In the genomic region with DNA sequence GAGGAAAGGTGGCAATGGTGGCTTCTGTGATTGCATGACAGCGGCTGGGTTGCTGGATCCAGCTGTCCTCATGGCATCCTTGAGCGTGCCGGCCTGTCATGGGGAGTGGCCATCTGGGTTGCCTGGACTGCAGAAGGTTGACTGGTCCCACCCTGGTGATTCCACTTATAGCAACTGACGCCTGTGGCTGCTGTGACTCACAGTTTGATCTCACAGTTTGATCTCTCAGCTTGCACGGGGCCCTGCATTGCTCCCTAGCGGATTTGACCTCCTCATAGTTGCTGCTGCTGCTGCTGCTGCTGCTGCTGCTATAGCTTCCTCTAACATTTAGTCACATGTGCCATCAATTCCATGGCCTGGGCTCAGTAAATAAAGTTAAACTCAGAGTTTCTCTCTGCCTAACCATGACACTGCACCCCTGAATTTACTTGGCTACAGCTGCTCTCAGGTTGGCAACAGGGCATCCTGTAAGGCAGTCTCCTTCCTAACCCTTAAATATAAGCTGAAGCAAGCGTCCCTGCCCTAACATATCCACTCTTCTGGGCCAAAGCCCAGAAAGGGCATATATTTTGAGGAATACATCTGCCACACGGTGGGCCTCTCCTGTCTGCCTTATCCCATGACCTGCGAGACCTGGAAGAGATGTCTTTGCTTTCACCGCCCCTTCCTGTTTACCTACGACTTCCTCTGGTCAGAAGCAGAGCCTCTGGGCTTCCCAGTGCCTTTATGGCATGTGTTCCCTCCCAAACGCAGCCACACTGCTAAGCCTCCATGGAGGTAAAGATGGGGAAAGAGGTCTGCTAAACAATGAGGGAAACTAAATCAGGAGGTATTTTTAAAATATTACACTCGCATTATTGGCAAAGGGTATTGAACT, we compare ENCODE assay signal across 1 cellular context.
TF ChIP-seq lines count a peak whose summit lies in the region.

No MANE protein-coding gene starts in this region.

TF ChIP-seq in K562, 482 proteins besides CTCF, POLR2A, EP300 and RAD21 (continued from another document):
- TF ChIP-seq TFAP4 (CRISPR knock-in tag; IDR thresholded peaks at IDR 0.05; ENCODE audit: borderline replicate concordance): 0 out of 2 replicates have a peak, but pooled peaks have one; percentile 23
- peak; percentile 54; the same call in 1 of the 2 replicates for TF ChIP-seq CTBP1 (IDR thresholded peaks at IDR 0.05; ENCODE audit: borderline replicate concordance)
- no peak for TF ChIP-seq ZNF79 (CRISPR knock-in tag; IDR thresholded peaks at IDR 0.05; ENCODE audit: low read depth)
- peak; percentile 57 for TF ChIP-seq RFX1 (IDR thresholded peaks at IDR 0.05)
- peak; percentile 34; the same call in 1 of the 2 replicates for TF ChIP-seq CREM (IDR thresholded peaks at IDR 0.05; ENCODE audit: low read depth)
- TF ChIP-seq GATA2 (CRISPR knock-in tag; IDR thresholded peaks at IDR 0.05): peak; percentile 45; the same call in 1 of the 2 replicates
- TF ChIP-seq SOX6 (IDR thresholded peaks at IDR 0.05): peak; percentile 27; the same call in 1 of the 2 replicates
- peak; percentile 40 for TF ChIP-seq ARID1B (IDR thresholded peaks at IDR 0.05)
- TF ChIP-seq POU5F1 (IDR thresholded peaks at IDR 0.05; ENCODE audit: borderline replicate concordance, low read depth, low read length, partially characterized antibody): no peak
- TF ChIP-seq ZNF282 (CRISPR knock-in tag; IDR thresholded peaks at IDR 0.05): no peak
- TF ChIP-seq FOSL1 (tag; conservative IDR thresholded peaks at IDR 0.05): peak; percentile 84
- TF ChIP-seq HNRNPK (IDR thresholded peaks at IDR 0.05; ENCODE audit: low read depth, low read length, poor library complexity, severe bottlenecking): no peak
- TF ChIP-seq JUND (IDR thresholded peaks at IDR 0.05; ENCODE audit: borderline replicate concordance, low read depth, low read length): peak; percentile 82
- peak; percentile 70; the same call in 1 of the 3 replicates for TF ChIP-seq JUND (tag; IDR thresholded peaks at IDR 0.05; ENCODE audit: borderline replicate concordance, low read depth, low read length)
- TF ChIP-seq ELF2 (CRISPR knock-in tag; IDR thresholded peaks at IDR 0.05): no peak
- peak; percentile 39; the same call in 1 of the 2 replicates for TF ChIP-seq SMARCE1 (IDR thresholded peaks at IDR 0.05)
- TF ChIP-seq, protein P1, sequence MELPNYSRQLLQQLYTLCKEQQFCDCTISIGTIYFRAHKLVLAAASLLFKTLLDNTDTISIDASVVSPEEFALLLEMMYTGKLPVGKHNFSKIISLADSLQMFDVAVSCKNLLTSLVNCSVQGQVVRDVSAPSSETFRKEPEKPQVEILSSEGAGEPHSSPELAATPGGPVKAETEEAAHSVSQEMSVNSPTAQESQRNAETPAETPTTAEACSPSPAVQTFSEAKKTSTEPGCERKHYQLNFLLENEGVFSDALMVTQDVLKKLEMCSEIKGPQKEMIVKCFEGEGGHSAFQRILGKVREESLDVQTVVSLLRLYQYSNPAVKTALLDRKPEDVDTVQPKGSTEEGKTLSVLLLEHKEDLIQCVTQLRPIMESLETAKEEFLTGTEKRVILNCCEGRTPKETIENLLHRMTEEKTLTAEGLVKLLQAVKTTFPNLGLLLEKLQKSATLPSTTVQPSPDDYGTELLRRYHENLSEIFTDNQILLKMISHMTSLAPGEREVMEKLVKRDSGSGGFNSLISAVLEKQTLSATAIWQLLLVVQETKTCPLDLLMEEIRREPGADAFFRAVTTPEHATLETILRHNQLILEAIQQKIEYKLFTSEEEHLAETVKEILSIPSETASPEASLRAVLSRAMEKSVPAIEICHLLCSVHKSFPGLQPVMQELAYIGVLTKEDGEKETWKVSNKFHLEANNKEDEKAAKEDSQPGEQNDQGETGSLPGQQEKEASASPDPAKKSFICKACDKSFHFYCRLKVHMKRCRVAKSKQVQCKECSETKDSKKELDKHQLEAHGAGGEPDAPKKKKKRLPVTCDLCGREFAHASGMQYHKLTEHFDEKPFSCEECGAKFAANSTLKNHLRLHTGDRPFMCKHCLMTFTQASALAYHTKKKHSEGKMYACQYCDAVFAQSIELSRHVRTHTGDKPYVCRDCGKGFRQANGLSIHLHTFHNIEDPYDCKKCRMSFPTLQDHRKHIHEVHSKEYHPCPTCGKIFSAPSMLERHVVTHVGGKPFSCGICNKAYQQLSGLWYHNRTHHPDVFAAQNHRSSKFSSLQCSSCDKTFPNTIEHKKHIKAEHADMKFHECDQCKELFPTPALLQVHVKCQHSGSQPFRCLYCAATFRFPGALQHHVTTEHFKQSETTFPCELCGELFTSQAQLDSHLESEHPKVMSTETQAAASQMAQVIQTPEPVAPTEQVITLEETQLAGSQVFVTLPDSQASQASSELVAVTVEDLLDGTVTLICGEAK (IDR thresholded peaks at IDR 0.05): peak; percentile 66
- TF ChIP-seq, protein P1 (CRISPR knock-in tag; IDR thresholded peaks at IDR 0.05): no peak
- 0 out of 4 replicates have a peak, but pooled peaks of 1 of the 2 experiments have one; percentile 31 for TF ChIP-seq MNT (conservative IDR thresholded peaks at IDR 0.05)
- TF ChIP-seq ZFX (CRISPR knock-in tag; IDR thresholded peaks at IDR 0.05): peak; percentile 13; the same call in 1 of the 2 replicates
- 0 out of 2 replicates have a peak, but pooled peaks have one; percentile 14 for TF ChIP-seq ARID3A (IDR thresholded peaks at IDR 0.05; ENCODE audit: borderline replicate concordance, low read depth, low read length)
- TF ChIP-seq BHLHE40 (IDR thresholded peaks at IDR 0.05; ENCODE audit: low read length): peak; percentile 33; the same call in 1 of the 2 replicates
- no peak for TF ChIP-seq ZC3H8 (IDR thresholded peaks at IDR 0.05)
- peak; percentile 69 for TF ChIP-seq JUN (IDR thresholded peaks at IDR 0.05; ENCODE audit: borderline replicate concordance, low read depth, low read length)
- TF ChIP-seq JUN (CRISPR knock-in tag; IDR thresholded peaks at IDR 0.05; ENCODE audit: borderline replicate concordance): peak; percentile 59; the same call in 1 of the 2 replicates
- TF ChIP-seq NR2C2 (CRISPR knock-in tag; IDR thresholded peaks at IDR 0.05): no peak
- peak; percentile 77 for TF ChIP-seq NR2C2 (tag; IDR thresholded peaks at IDR 0.05)
- peak; percentile 65 for TF ChIP-seq NR2C1 (IDR thresholded peaks at IDR 0.05)
- TF ChIP-seq NR2C1 (tag; IDR thresholded peaks at IDR 0.05): peak; percentile 69
- TF ChIP-seq, protein P2, sequence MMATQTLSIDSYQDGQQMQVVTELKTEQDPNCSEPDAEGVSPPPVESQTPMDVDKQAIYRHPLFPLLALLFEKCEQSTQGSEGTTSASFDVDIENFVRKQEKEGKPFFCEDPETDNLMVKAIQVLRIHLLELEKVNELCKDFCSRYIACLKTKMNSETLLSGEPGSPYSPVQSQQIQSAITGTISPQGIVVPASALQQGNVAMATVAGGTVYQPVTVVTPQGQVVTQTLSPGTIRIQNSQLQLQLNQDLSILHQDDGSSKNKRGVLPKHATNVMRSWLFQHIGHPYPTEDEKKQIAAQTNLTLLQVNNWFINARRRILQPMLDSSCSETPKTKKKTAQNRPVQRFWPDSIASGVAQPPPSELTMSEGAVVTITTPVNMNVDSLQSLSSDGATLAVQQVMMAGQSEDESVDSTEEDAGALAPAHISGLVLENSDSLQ (IDR thresholded peaks at IDR 0.05): 0 out of 2 replicates have a peak, but pooled peaks have one; percentile 28
- peak; percentile 63; the same call in 1 of the 2 replicates for TF ChIP-seq ZNF12 (CRISPR knock-in tag; IDR thresholded peaks at IDR 0.05)
- TF ChIP-seq ATF3 (IDR thresholded peaks at IDR 0.05): peak; percentile 65; the same call in 1 of the 2 replicates
- TF ChIP-seq ATF3 (CRISPR knock-in tag; conservative IDR thresholded peaks at IDR 0.05): no peak
- peak; percentile 54; the same call in 1 of the 2 replicates for TF ChIP-seq GABPA (tag; conservative IDR thresholded peaks at IDR 0.05; ENCODE audit: low read depth)
- no peak for TF ChIP-seq ZNF518B (CRISPR knock-in tag; IDR thresholded peaks at IDR 0.05)
